ENCODE assay signal across 26 cellular contexts in genomic region chr3:146854523-146854922, GRCh38.
DNase-seq lines count a peak whose midpoint lies in the region; ATAC-seq, FAIRE-seq and TF ChIP-seq lines count a peak whose summit lies in the region.
"Had no signal": no experiment of that assay in that cellular context is flagged by ENCODE, and none has a peak within 500 bp of the region (broad histone marks: within the 10 kb centered on the region; RNA-seq: fewer than 3 reads in every experiment).

No MANE protein-coding gene starts in this region.

- H3K4me2 ChIP-seq in HepG2 (ENCODE audit: low read depth, low read length) (no peak overlapping the region), GM23338 (no peak overlapping the region)
- H3K4me2 ChIP-seq: BLaER1 had no signal

- H3K4me1 Mint-ChIP-seq in GM23338 (peaks cover 6% of the 10 kb centered on the region), WTC11 (peaks cover 6% of the 10 kb centered on the region)
- H3K4me1 Mint-ChIP-seq in activated T-helper 17 cell treated with anti-CD3 and anti-CD28 coated beads, Interleukin-2, amount 50 U/mL, for 72 hours = no peaks in the 10 kb centered on the region
- H3K4me1 Mint-ChIP-seq: CD14-positive monocyte; CD4-positive, alpha-beta memory T cell; CD4-positive, CD25-positive, alpha-beta regulatory T cell; CD8-positive, alpha-beta memory T cell had no signal

- TF ChIP-seq EP300 in HepG2 (IDR thresholded peaks at IDR 0.05; ENCODE audit: low read depth in 2 of 2, low read length in 2 of 2) (no peak), HepG2 (CRISPR knock-in tag; IDR thresholded peaks at IDR 0.05; ENCODE audit: borderline replicate concordance) (no peak)

- H3K27me3 Mint-ChIP-seq in GM23338 (ENCODE audit: insufficient read depth, low read depth, poor library complexity) (no peaks in the 10 kb centered on the region), WTC11 (ENCODE audit: low read depth) (no peaks in the 10 kb centered on the region)
- H3K27me3 Mint-ChIP-seq in activated T-helper 17 cell treated with anti-CD3 and anti-CD28 coated beads, Interleukin-2, amount 50 U/mL, for 72 hours = no peaks in the 10 kb centered on the region
- H3K27me3 Mint-ChIP-seq: CD4-positive, alpha-beta memory T cell; CD4-positive, CD25-positive, alpha-beta regulatory T cell; CD8-positive, alpha-beta memory T cell had no signal

- intact Hi-C loops in HepG2 (cut with micrococcal nuclease; ENCODE audit: unreplicated experiment) = no loop called here
- intact Hi-C loops in right lobe of liver (cut with DNase I) = no loop called here

- POLR2A ChIA-PET in HepG2 (lab: Yijun Ruan, JAX) = no interaction called here
- POLR2A ChIA-PET in WTC11 (lab: Charles Lee) = no interaction called here

- TF ChIP-seq POLR2A in HepG2 (IDR thresholded peaks at IDR 0.05; ENCODE audit: insufficient read depth in 1 of 2, low read depth in 2 of 2, low read length in 2 of 2) (no peak), right lobe of liver (IDR thresholded peaks at IDR 0.05) (no peak)

- H3K9ac ChIP-seq in HepG2 (ENCODE audit: insufficient read depth, low read depth, low read length) = no peak overlapping the region
- H3K9ac ChIP-seq: BLaER1 had no signal

- in situ Hi-C loops in HepG2 (cut with HindIII; ENCODE audit: extremely low pct_ligation_motif_present, low pct_unique_long_range_greater_than_20kb) = no loop called here

- H2AFZ ChIP-seq in HepG2 (ENCODE audit: low read length) (no peak overlapping the region), GM23338 (peak overlapping the region; percentile 28; the same call in 1 of the 2 replicates)

- H4K20me1 ChIP-seq in HepG2 (ENCODE audit: insufficient read depth, low read length) = no peaks in the 10 kb centered on the region
- no peaks in the 10 kb centered on the region for H4K20me1 ChIP-seq in GM23338 (replicated peaks; ENCODE audit: insufficient read depth)
- H4K20me1 ChIP-seq: BLaER1 had no signal

- no peaks in the 10 kb centered on the region for H3K9me3 Mint-ChIP-seq in GM23338
- 0 out of 2 replicates have a peak, but pooled peaks cover 4% of the 10 kb centered on the region for H3K9me3 Mint-ChIP-seq in WTC11
- H3K9me3 Mint-ChIP-seq in activated T-helper 17 cell treated with anti-CD3 and anti-CD28 coated beads, Interleukin-2, amount 50 U/mL, for 72 hours = peaks cover 11% of the 10 kb centered on the region

- TF ChIP-seq CTCF in HepG2 (CRISPR knock-in tag; IDR thresholded peaks at IDR 0.05) = no peak
- TF ChIP-seq CTCF in right lobe of liver (IDR thresholded peaks at IDR 0.05) = no peak
- no peak for TF ChIP-seq CTCF in GM23338 (conservative IDR thresholded peaks at IDR 0.05; ENCODE audit: low read depth in 2 of 2)
- TF ChIP-seq CTCF in WTC11 (IDR thresholded peaks at IDR 0.05) = no peak

- no TSS peak for BruUV-seq in HepG2 (replicated peaks; lab: Mats Ljungman, UMichigan)

- H3K27ac Mint-ChIP-seq in GM23338 = no peak overlapping the region
- no peak overlapping the region for H3K27ac Mint-ChIP-seq in WTC11
- H3K27ac Mint-ChIP-seq in activated T-helper 17 cell treated with anti-CD3 and anti-CD28 coated beads, Interleukin-2, amount 50 U/mL, for 72 hours = no peak overlapping the region
- H3K27ac Mint-ChIP-seq: CD14-positive monocyte; CD4-positive, alpha-beta memory T cell; CD4-positive, CD25-positive, alpha-beta regulatory T cell; CD8-positive, alpha-beta memory T cell had no signal

- TF ChIP-seq RAD21 in HepG2 (CRISPR knock-in tag; IDR thresholded peaks at IDR 0.05) = no peak

- H3K27me3 ChIP-seq in HepG2 (ENCODE audit: control insufficient read depth in 1 of 2, insufficient read depth in 2 of 2, low read length in 2 of 2) (no peaks in the 10 kb centered on the region), right lobe of liver (peaks cover 0 to 3% of the 10 kb centered on the region in 2 donors), GM23338 (ENCODE audit: insufficient read depth) (no peaks in the 10 kb centered on the region)
- H3K27me3 ChIP-seq: BE2C, BLaER1 had no signal

- H3K79me2 ChIP-seq in HepG2 (ENCODE audit: insufficient read depth, low read length) (no peaks in the 10 kb centered on the region), GM23338 (replicated peaks; ENCODE audit: insufficient read depth) (no peaks in the 10 kb centered on the region)

- ATAC-seq in HepG2 = no peak
- no peak for ATAC-seq in right lobe of liver
- peak; percentile 33; the same call in 1 of the 3 replicates for ATAC-seq in GM23338
- ATAC-seq in WTC11 = peak; percentile 46; the same call in 1 of the 2 replicates
- no peak for ATAC-seq in HG02852 (IDR thresholded peaks at IDR 0.05; ENCODE audit: unreplicated experiment)
- no peak for ATAC-seq in HG02588 (IDR thresholded peaks at IDR 0.05; ENCODE audit: unreplicated experiment)
- ATAC-seq in activated T-helper 17 cell treated with anti-CD3 and anti-CD28 coated beads, Interleukin-2, amount 50 U/mL, for 72 hours (replicated peaks) = no peak

- no peaks in the 10 kb centered on the region for H3F3A ChIP-seq in GM23338 (replicated peaks; ENCODE audit: low read depth)

- no peak overlapping the region for H3K4me3 Mint-ChIP-seq in GM23338
- H3K4me3 Mint-ChIP-seq in WTC11 = no peak overlapping the region
- H3K4me3 Mint-ChIP-seq in activated T-helper 17 cell treated with anti-CD3 and anti-CD28 coated beads, Interleukin-2, amount 50 U/mL, for 72 hours = no peak overlapping the region
- H3K4me3 Mint-ChIP-seq: CD14-positive monocyte; CD4-positive, alpha-beta memory T cell; CD4-positive, CD25-positive, alpha-beta regulatory T cell; CD8-positive, alpha-beta memory T cell had no signal

- no peaks in the 10 kb centered on the region for H3K9me3 ChIP-seq in HepG2 (ENCODE audit: low read length)
- no peaks in the 10 kb centered on the region for H3K9me3 ChIP-seq in right lobe of liver
- H3K9me3 ChIP-seq: BE2C, BLaER1 had no signal

- DNase-seq in HepG2 (ENCODE audit: low spot score) = no peak
- DNase-seq in right lobe of liver = no peak
- DNase-seq in GM23338 (ENCODE audit: low spot score) = no peak
- no peak for DNase-seq in WTC11 (ENCODE audit: low spot score)
- peak; percentile 50 for DNase-seq in islet precursor cell
- DNase-seq: ACHN; BE2C; C1 segment of cervical spinal cord; CD4-positive, alpha-beta memory T cell; CD4-positive, CD25-positive, alpha-beta regulatory T cell; CD8-positive, alpha-beta memory T cell; COR-L47; DMS 273 treated with DMSO at 0.1 percent for 48 hours; DMS153; DMS53; DMS79; GF-D8 had no signal

- H3K4me3 ChIP-seq in HepG2 (replicated peaks in 1 of 3; ENCODE audit: insufficient read depth in 1 of 3, low read depth in 2 of 3, low read length in 3 of 3) (no peak overlapping the region), right lobe of liver (no peak overlapping the region), GM23338 (no peak overlapping the region)
- H3K4me3 ChIP-seq: BLaER1 had no signal

- WGBS in HepG2 (ENCODE audit: low lambda C conversion rate) = 17% methylated on average over 4 of the region's 4 CpGs
- WGBS in right lobe of liver (ENCODE audit: insufficient coverage, low coverage, low lambda C conversion rate, missing lambda C conversion rate) = 61% methylated on average over 2 of the region's 4 CpGs

- H3K4me1 ChIP-seq in HepG2 (ENCODE audit: insufficient read depth, low read length) (no peaks in the 10 kb centered on the region), right lobe of liver (no peaks in the 10 kb centered on the region), GM23338 (ENCODE audit: insufficient read depth) (peaks cover 6% of the 10 kb centered on the region)
- H3K4me1 ChIP-seq: BE2C, BLaER1 had no signal

- H3K36me3 Mint-ChIP-seq in GM23338 (ENCODE audit: low read depth) (no peaks in the 10 kb centered on the region), WTC11 (no peaks in the 10 kb centered on the region)
- H3K36me3 Mint-ChIP-seq in activated T-helper 17 cell treated with anti-CD3 and anti-CD28 coated beads, Interleukin-2, amount 50 U/mL, for 72 hours (ENCODE audit: low read depth) = no peaks in the 10 kb centered on the region
- H3K36me3 Mint-ChIP-seq: CD14-positive monocyte; CD4-positive, alpha-beta memory T cell; CD4-positive, CD25-positive, alpha-beta regulatory T cell; CD8-positive, alpha-beta memory T cell had no signal

- no peak for FAIRE-seq in HepG2 (lab: Jason Lieb, UNC)
- FAIRE-seq: G401.6, GM12891, GM19239 had no signal

- H3K9me2 ChIP-seq in GM23338 (ENCODE audit: insufficient read depth) = no peaks in the 10 kb centered on the region

- CTCF ChIA-PET in HepG2 (lab: Yijun Ruan, JAX; ENCODE audit: low intra/inter-chr PET ratio, low total read pairs) (no interaction called here), WTC11 (lab: Charles Lee) (no interaction called here)

- H3K36me3 ChIP-seq in HepG2 (replicated peaks in 1 of 2; ENCODE audit: control insufficient read depth in 1 of 2, insufficient read depth in 2 of 2, low read length in 2 of 2) (no peaks in the 10 kb centered on the region), right lobe of liver (no peaks in the 10 kb centered on the region), GM23338 (ENCODE audit: insufficient read depth) (no peaks in the 10 kb centered on the region)
- H3K36me3 ChIP-seq: BE2C, BLaER1 had no signal

- H3K27ac ChIP-seq in HepG2 (ENCODE audit: extremely low read length, insufficient read depth, low read length) = no peak overlapping the region
- no peak overlapping the region for H3K27ac ChIP-seq in right lobe of liver
- H3K27ac ChIP-seq in GM23338 (ENCODE audit: low read depth) = peak overlapping the region; percentile 29; the same call in 1 of the 2 replicates
- H3K27ac ChIP-seq: 22Rv1, BLaER1 had no signal

TF ChIP-seq in HepG2, 621 proteins besides CTCF, POLR2A, EP300 and RAD21 (continues in another document):
- TF ChIP-seq ARNTL (CRISPR knock-in tag; IDR thresholded peaks at IDR 0.05) = no peak
- peak; percentile 65 to 80 for TF ChIP-seq MAFK (conservative IDR thresholded peaks at IDR 0.05 in 1 of 2, IDR thresholded peaks at IDR 0.05 in 1 of 2; ENCODE audit: low read length in 2 of 2)
- TF ChIP-seq MAFF (IDR thresholded peaks at IDR 0.05; ENCODE audit: low read depth, low read length) = peak; percentile 73
- no peak for TF ChIP-seq SP140L (CRISPR knock-in tag; IDR thresholded peaks at IDR 0.05; ENCODE audit: borderline replicate concordance)

TF ChIP-seq in GM23338, 12 proteins besides CTCF, POLR2A, EP300 and RAD21 (continues in another document):
- no peak for TF ChIP-seq EZH2phosphoT487 (IDR thresholded peaks at IDR 0.05; ENCODE audit: unreplicated experiment)
- no peak for TF ChIP-seq ZNF331 (CRISPR knock-in tag; IDR thresholded peaks at IDR 0.05; ENCODE audit: low read depth)
- TF ChIP-seq STAT1 (IDR thresholded peaks at IDR 0.05; ENCODE audit: unreplicated experiment) = no peak

TF ChIP-seq in WTC11, 78 proteins besides CTCF, POLR2A, EP300 and RAD21 (continues in another document):
- no peak for TF ChIP-seq IRF2 (CRISPR knock-in tag; IDR thresholded peaks at IDR 0.05; ENCODE audit: borderline replicate concordance, low read depth)

Comparison
In these comparisons a context has a peak if more than half of its experiments do, and no peak if none do; other contexts are left out.
1. ATAC-seq: peak in GM23338 (single experiment) and WTC11 (single experiment); none in HepG2 (single experiment), right lobe of liver (0 of 4), HG02852 (single experiment), HG02588 (single experiment) and activated T-helper 17 cell treated with anti-CD3 and anti-CD28 coated beads, Interleukin-2, amount 50 U/mL, for 72 hours (single experiment).